18 cellular contexts compared by ENCODE assay signal in genomic region chr4:77163636-77164035, GRCh38. TPM values are rescaled to one million over a fixed set of nuclear protein-coding genes. Genes with fewer than 3 reads are reported as not detected.
DNase-seq lines count a peak whose midpoint lies in the region; ATAC-seq, FAIRE-seq and TF ChIP-seq lines count a peak whose summit lies in the region.
"Had no signal": no experiment of that assay in that cellular context is flagged by ENCODE, and none has a peak within 500 bp of the region (broad histone marks: within the 10 kb centered on the region; RNA-seq: fewer than 3 reads in every experiment).

No MANE protein-coding gene starts in this region.

- CTCF ChIA-PET in A673 (lab: Charles Lee), result interaction anchor here (0.6 kb wide), 1 partner anchor 108 kb away, joined by 5 read pairs; no protein-coding TSS in a partner anchor

- no peak overlapping the region for H3K4me2 ChIP-seq in mesenchymal stem cell (ENCODE audit: low read length, poor library complexity, severe bottlenecking)

- peaks cover 5% of the 10 kb centered on the region for H3K79me1 ChIP-seq in mesenchymal stem cell (replicated peaks; ENCODE audit: low read length, poor library complexity, severe bottlenecking)

- H3K4ac ChIP-seq in mesenchymal stem cell (ENCODE audit: low read depth in 1 of 2, low read length in 2 of 2), result no peak overlapping the region

- peaks cover 11% of the 10 kb centered on the region for H3K4me1 Mint-ChIP-seq in activated naive CD8-positive, alpha-beta T cell treated with anti-CD3 and anti-CD28 coated beads for 36 hours

- ATAC-seq in GM19328 (IDR thresholded peaks at IDR 0.05; ENCODE audit: unreplicated experiment), result no peak
- no peak for ATAC-seq in left colon
- ATAC-seq: K562, Right ventricle myocardium inferior had no signal

- H3K9ac ChIP-seq in mesenchymal stem cell (ENCODE audit: low read length), result no peak overlapping the region

- H3K27me3 ChIP-seq in mesenchymal stem cell (ENCODE audit: control insufficient read depth in 1 of 2, insufficient read depth in 1 of 2, low read length in 2 of 2), result no peaks in the 10 kb centered on the region
- no peaks in the 10 kb centered on the region for H3K27me3 ChIP-seq in A673 (replicated peaks; ENCODE audit: insufficient read depth, low read depth, low read length, poor library complexity)

- no peak overlapping the region for H2BK5ac ChIP-seq in mesenchymal stem cell (ENCODE audit: low read depth, low read length, poor library complexity, severe bottlenecking)

- H2BK120ac ChIP-seq in mesenchymal stem cell (ENCODE audit: low read depth, low read length), result no peak overlapping the region

- intact Hi-C loops in left colon (cut with DNase I, micrococcal nuclease) (no loop called here), A673 (cut with micrococcal nuclease; ENCODE audit: unreplicated experiment) (no loop called here)

- no peak overlapping the region for H3K23ac ChIP-seq in mesenchymal stem cell (ENCODE audit: low read length in 2 of 2)

- FAIRE-seq in GM18507 (lab: Jason Lieb, UNC), result peak; percentile 26
- peak; percentile 12 for FAIRE-seq in endometrium (lab: Jason Lieb, UNC)
- FAIRE-seq: K562, RCC 7860 had no signal

- no peak overlapping the region for H4K8ac ChIP-seq in mesenchymal stem cell (ENCODE audit: low read length)

- no peaks in the 10 kb centered on the region for H3K9me3 ChIP-seq in mesenchymal stem cell (ENCODE audit: control insufficient read depth, low read length)
- H3K9me3 ChIP-seq in A673 (ENCODE audit: low read depth, low read length, poor library complexity, severe bottlenecking), result no peaks in the 10 kb centered on the region

- no peak overlapping the region for H2AK5ac ChIP-seq in mesenchymal stem cell (ENCODE audit: low read length, severe bottlenecking)

- no TSS peak for BruUV-seq in A673 (replicated peaks; lab: Mats Ljungman, UMichigan)

- no peak overlapping the region for H3K14ac ChIP-seq in mesenchymal stem cell (ENCODE audit: low read length in 2 of 2)

- no peak overlapping the region for H3K27ac Mint-ChIP-seq in activated naive CD8-positive, alpha-beta T cell treated with anti-CD3 and anti-CD28 coated beads for 36 hours
- H3K27ac Mint-ChIP-seq: HFFc6 had no signal

- H2AFZ ChIP-seq in mesenchymal stem cell (ENCODE audit: low read depth, low read length), result no peak overlapping the region

- no peak overlapping the region for H3K4me3 Mint-ChIP-seq in activated naive CD8-positive, alpha-beta T cell treated with anti-CD3 and anti-CD28 coated beads for 36 hours
- H3K4me3 Mint-ChIP-seq: HFFc6 had no signal

- WGBS in mesenchymal stem cell, result 95% methylated on average over 3 of the region's 5 CpGs

- POLR2A ChIA-PET in A673 (lab: Charles Lee; ENCODE audit: low non-redundant PET), result no interaction called here

- no peak overlapping the region for H4K91ac ChIP-seq in mesenchymal stem cell (ENCODE audit: low read length)

- peak overlapping the region; percentile 58 for H3K27ac ChIP-seq in mesenchymal stem cell (ENCODE audit: low read length, poor library complexity, severe bottlenecking)
- no peak overlapping the region for H3K27ac ChIP-seq in A673 (ENCODE audit: low read depth, low read length, poor library complexity, severe bottlenecking)

- peaks cover 4 to 100% of the 10 kb centered on the region in 2 experiments for H3K36me3 ChIP-seq in mesenchymal stem cell (ENCODE audit: control insufficient read depth in 1 of 2, insufficient read depth in 2 of 2, low read depth in 1 of 2, low read length in 2 of 2)
- H3K36me3 ChIP-seq in A673 (ENCODE audit: insufficient read depth, low read length, poor library complexity, severe bottlenecking), result peaks cover 29% of the 10 kb centered on the region

- no peak overlapping the region for H2BK12ac ChIP-seq in mesenchymal stem cell (ENCODE audit: low read length in 2 of 2)

- DNase-seq in GM18507 (ENCODE audit: extremely low spot score, insufficient read length, low read depth), result no peak
- DNase-seq in mesenchymal stem cell, result no peak
- peak; percentile 86 for DNase-seq in renal cortical epithelial cell (ENCODE audit: low read depth)
- DNase-seq in left colon, result no peak
- no peak for DNase-seq in activated naive CD8-positive, alpha-beta T cell treated with anti-CD3 and anti-CD28 coated beads for 36 hours
- no peak for DNase-seq in A673 (ENCODE audit: low spot score)
- DNase-seq: Calu3; H7; HFFc6; NCI-H1105 treated with DMSO at 0.1 percent for 48 hours; NCI-H1694 treated with DMSO at 0.1 percent for 48 hours; NCI-H748 treated with DMSO at 0.1 percent for 48 hours; NK-92 treated with Interleukin-12 subunit alpha and Interleukin-12 subunit beta, amount 100 ng/mL, for 24 hours had no signal

- H3K9me3 Mint-ChIP-seq in activated naive CD8-positive, alpha-beta T cell treated with anti-CD3 and anti-CD28 coated beads for 36 hours, result no peaks in the 10 kb centered on the region
- H3K9me3 Mint-ChIP-seq: HFFc6 had no signal

- TF ChIP-seq CTCF in A673 (conservative IDR thresholded peaks at IDR 0.05; ENCODE audit: low read depth, low read length), result no peak

- H3K18ac ChIP-seq in mesenchymal stem cell (ENCODE audit: low read depth in 1 of 2, low read length in 2 of 2), result no peak overlapping the region

- H2BK15ac ChIP-seq in mesenchymal stem cell (ENCODE audit: low read depth, poor library complexity, severe bottlenecking), result no peak overlapping the region

- H3K4me1 ChIP-seq in mesenchymal stem cell (ENCODE audit: control insufficient read depth, insufficient read depth, low read depth, low read length), result peaks cover 5% of the 10 kb centered on the region
- no peaks in the 10 kb centered on the region for H3K4me1 ChIP-seq in A673 (ENCODE audit: insufficient read depth, low read length, poor library complexity, severe bottlenecking)

- peaks cover 15% of the 10 kb centered on the region for H3K36me3 Mint-ChIP-seq in activated naive CD8-positive, alpha-beta T cell treated with anti-CD3 and anti-CD28 coated beads for 36 hours

- H3K4me3 ChIP-seq in mesenchymal stem cell (ENCODE audit: insufficient read depth in 1 of 2, low read depth in 1 of 2, low read length in 2 of 2) (no peak overlapping the region), A673 (ENCODE audit: low read depth, low read length, poor library complexity, severe bottlenecking) (no peak overlapping the region)
- H3K4me3 ChIP-seq: K562 had no signal

- H3K27me3 Mint-ChIP-seq in activated naive CD8-positive, alpha-beta T cell treated with anti-CD3 and anti-CD28 coated beads for 36 hours, result no peaks in the 10 kb centered on the region

RNA-seq across cellular contexts. Expression of gene CCNG2, which starts 6.6 kb away (rescaled TPM):
- polyA plus RNA-seq in mesenchymal stem cell (2013, experiment 1 of 2), result 34.1 TPM
- polyA plus RNA-seq in mesenchymal stem cell (2013, experiment 2 of 2), result 35.7 TPM
- 43.1 and 153 TPM in 2 replicates for total RNA-seq in renal cortical epithelial cell
- 100 to 1,000 TPM in 1 of 2 donors, 10 to 100 TPM in 1; 53.0 to 117 TPM for total RNA-seq in left colon
- 10 to 100 TPM; 17.4 to 18.7 TPM for total RNA-seq in activated naive CD8-positive, alpha-beta T cell treated with anti-CD3 and anti-CD28 coated beads for 36 hours
- total RNA-seq in A673 (2021), result 9.2 and 12.9 TPM in 2 replicates
